8 cellular contexts compared by ENCODE assay signal in the genomic region with DNA sequence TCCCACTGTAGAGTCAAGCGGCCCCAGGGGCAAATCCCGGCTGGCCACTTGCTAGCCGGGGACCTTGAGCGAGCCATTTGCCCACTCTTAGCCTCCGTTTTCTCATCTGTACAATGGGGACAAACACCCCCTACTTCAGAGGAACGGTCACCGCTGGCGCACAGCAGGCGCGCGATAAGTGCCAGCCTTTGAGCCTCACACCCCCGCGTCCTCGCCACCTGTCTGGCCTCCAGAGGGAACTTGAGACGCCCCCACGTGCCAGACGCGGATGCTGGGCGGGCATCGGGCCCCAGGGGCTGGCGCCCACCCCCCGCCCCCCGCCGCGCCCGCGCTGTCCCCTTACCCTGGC.
A peak's percentile ranks its signal among the peaks of the same experiment; 100 is the strongest.
DNase-seq lines count a peak whose midpoint lies in the region; ATAC-seq and TF ChIP-seq lines count a peak whose summit lies in the region.

No MANE protein-coding gene starts in this region.

- peak overlapping the region; percentile 36 for H3K4me3 ChIP-seq in colonic mucosa
- peak overlapping the region; percentile 39 to 43 for H3K4me3 ChIP-seq in prostate gland

- H3K27me3 ChIP-seq in colonic mucosa (no peaks in the 10 kb centered on the region), prostate gland (replicated peaks; ENCODE audit: insufficient read depth) (no peaks in the 10 kb centered on the region)

- TF ChIP-seq POLR2A in prostate gland (IDR thresholded peaks at IDR 0.05): no peak

- DNase-seq in DMS53 treated with DMSO at 0.1 percent for 48 hours (lab: John Stamatoyannopoulos, UW; ENCODE audit: unreplicated experiment) (peak; percentile 7), NCI-H2171 treated with DMSO at 0.1 percent for 48 hours (lab: John Stamatoyannopoulos, UW) (peak; percentile 76), colonic mucosa (no peak), prostate gland (ENCODE audit: low spot score) (no peak), EL (no peak), GDM1 (lab: John Stamatoyannopoulos, UW) (no peak)

- 20% methylated on average over 25 of the region's 27 CpGs for WGBS in prostate gland

- intact Hi-C loops in colonic mucosa (cut with DNase I) (no loop called here), prostate gland (cut with DNase I) (loop anchor here (5.0 kb wide), 1 partner anchor 71 kb away; the partner anchor contains the start of gene TCF20)

- no peak for ATAC-seq in HG03571 (IDR thresholded peaks at IDR 0.05; ENCODE audit: unreplicated experiment)
- ATAC-seq in GM18520 (IDR thresholded peaks at IDR 0.05; ENCODE audit: unreplicated experiment): no peak

- H3K9ac ChIP-seq in colonic mucosa (ENCODE audit: low read depth in 2 of 2, low read length in 2 of 2): no peak overlapping the region

- H3K36me3 ChIP-seq in colonic mucosa: no peaks in the 10 kb centered on the region
- H3K36me3 ChIP-seq in prostate gland: no peaks in the 10 kb centered on the region

- H3K9me3 ChIP-seq in colonic mucosa (no peaks in the 10 kb centered on the region), prostate gland (no peaks in the 10 kb centered on the region)

- H3K27ac ChIP-seq in colonic mucosa (no peak overlapping the region), prostate gland (no peak overlapping the region)

- H3K4me1 ChIP-seq in colonic mucosa (no peaks in the 10 kb centered on the region), prostate gland (replicated peaks) (no peaks in the 10 kb centered on the region)

- TF ChIP-seq CTCF in colonic mucosa (IDR thresholded peaks at IDR 0.05) (no peak), prostate gland (IDR thresholded peaks at IDR 0.05) (no peak)

Comparison
In these comparisons a context has a peak if more than half of its experiments do, and no peak if none do; other contexts are left out.
1. DNase-seq: peak in DMS53 treated with DMSO at 0.1 percent for 48 hours (single experiment) and NCI-H2171 treated with DMSO at 0.1 percent for 48 hours (single experiment); none in colonic mucosa (single experiment), prostate gland (single experiment), EL (single experiment) and GDM1 (single experiment).